8 cellular contexts compared by ENCODE assay signal in genomic region chr5:149268928-149269557, GRCh38. TPM values are rescaled to one million over a fixed set of nuclear protein-coding genes. Genes with fewer than 3 reads are reported as not detected.
DNase-seq lines count a peak whose midpoint lies in the region; ATAC-seq, FAIRE-seq and TF ChIP-seq lines count a peak whose summit lies in the region.

No MANE protein-coding gene starts in this region.

- peak; percentile 71 to 75 for TF ChIP-seq RAD21 in A549 (conservative IDR thresholded peaks at IDR 0.05 in 1 of 2, IDR thresholded peaks at IDR 0.05 in 1 of 2)

- H3K27me3 ChIP-seq in ovary, result no peaks in the 10 kb centered on the region

- H3K4me2 ChIP-seq in A549, result no peak overlapping the region

- H3K4me3 ChIP-seq in A549 (no peak overlapping the region), ovary (no peak overlapping the region)

- ATAC-seq in A549 (peak in 1 of 2 experiments; percentile 22; a peak in 2 of 6 replicates), esophagus mucosa (peak; percentile 49)

- peak; percentile 54 for FAIRE-seq in A549 (lab: Jason Lieb, UNC)

- POLR2A ChIA-PET in A549 (lab: Yijun Ruan, JAX) (no interaction called here), RWPE1 (lab: Yijun Ruan, JAX; ENCODE audit: low non-redundant PET) (no interaction called here)

- CTCF ChIA-PET in A549 (lab: Yijun Ruan, JAX), result interaction anchor here (0.5 to 3.6 kb wide), 42 partner anchors 10 to 616 kb away, joined by 3 to 31 read pairs (median 3); partner anchors contain the start of gene ABLIM3
- CTCF ChIA-PET in RWPE1 (lab: Yijun Ruan, JAX), result interaction anchor here (0.5 to 2.0 kb wide), 22 partner anchors 8 to 1338 kb away, joined by 3 to 8 read pairs (median 3); no protein-coding TSS in a partner anchor

- H3K9me3 ChIP-seq in A549 (peaks cover 7% of the 10 kb centered on the region), ovary (no peaks in the 10 kb centered on the region)

- H3K4me1 ChIP-seq in A549 (peaks cover 9% of the 10 kb centered on the region; the same call in 1 of the 3 replicates), ovary (ENCODE audit: insufficient read depth) (peaks cover 2% of the 10 kb centered on the region)

- WGBS in A549 (ENCODE audit: missing lambda C conversion rate), result 24% methylated on average over 6 of the region's 6 CpGs
- WGBS in ovary, 3 donors, result 41 to 53% (median 44%) methylated on average over 6 of the region's 6 CpGs

- DNase-seq in A549 (ENCODE audit: low read depth in 1 of 2, low spot score in 1 of 2) (peak; percentile 67 to 71), G401 (ENCODE audit: low spot score) (peak; percentile 81), HuH-7.5 (ENCODE audit: low spot score) (peak; percentile 56), RWPE1 (ENCODE audit: low spot score) (peak; percentile 79), ovary (no peak), NCI-H128 (lab: John Stamatoyannopoulos, UW; ENCODE audit: unreplicated experiment) (no peak)
- DNase-seq in activated effector memory CD4-positive, alpha-beta T cell treated with anti-CD3 and anti-CD28 coated beads, Interleukin-2, amount 50 U/mL, for 16 hours, result no peak

- TF ChIP-seq EP300 in A549 (IDR thresholded peaks at IDR 0.05) (no peak), ovary (IDR thresholded peaks at IDR 0.05) (no peak)

- intact Hi-C loops in ovary (cut with DNase I), result no loop called here

- no peaks in the 10 kb centered on the region for H3K36me3 ChIP-seq in ovary

- H3K27ac ChIP-seq in A549 (no peak overlapping the region), RWPE1 (no peak overlapping the region), ovary (no peak overlapping the region)

- in situ Hi-C loops in G401 (cut with HindIII; ENCODE audit: low sequenced_read_pairs), result no loop called here

- TF ChIP-seq CTCF in A549 (IDR thresholded peaks at IDR 0.05), result peak; percentile 82
- TF ChIP-seq CTCF in RWPE1 (conservative IDR thresholded peaks at IDR 0.05; ENCODE audit: low read depth), result peak; percentile 87
- peak in 2 of 3 donors; percentile 46 to 58 for TF ChIP-seq CTCF in ovary (IDR thresholded peaks at IDR 0.05)

- TF ChIP-seq POLR2A in A549 (IDR thresholded peaks at IDR 0.05; ENCODE audit: low read length) (no peak), ovary (IDR thresholded peaks at IDR 0.05) (no peak)

TF ChIP-seq in A549, 52 proteins besides CTCF, POLR2A, EP300 and RAD21:
- TF ChIP-seq HEYL (CRISPR knock-in tag; IDR thresholded peaks at IDR 0.05), result no peak
- no peak for TF ChIP-seq MYC (IDR thresholded peaks at IDR 0.05; ENCODE audit: borderline replicate concordance, low read length)
- TF ChIP-seq REST (IDR thresholded peaks at IDR 0.05), result no peak
- no peak for TF ChIP-seq FOXS1 (CRISPR knock-in tag; IDR thresholded peaks at IDR 0.05)
- peak; percentile 33; the same call in 1 of the 3 replicates for TF ChIP-seq SMC3 (IDR thresholded peaks at IDR 0.05)
- TF ChIP-seq MAZ (IDR thresholded peaks at IDR 0.05; ENCODE audit: borderline replicate concordance, low read depth, low read length), result no peak
- TF ChIP-seq HMGXB4 (CRISPR knock-in tag; IDR thresholded peaks at IDR 0.05; ENCODE audit: borderline replicate concordance), result no peak

RNA-seq across cellular contexts. Expression of gene AFAP1L1, which starts 2.6 kb away (rescaled TPM):
- polyA plus RNA-seq in A549 (2011; rRNA removed), result 1.5 and 2.4 TPM in 2 replicates
- 1.4 and 1.8 TPM in 2 replicates for polyA plus RNA-seq in A549 (2012; cell fraction: cytosol; rRNA removed)
- 1.1 and 1.6 TPM in 2 replicates for polyA plus RNA-seq in A549 (2012; cell fraction: nucleus; rRNA removed)
- polyA plus RNA-seq in A549 (2017; fragmentation: RNase III; extraction: RNeasy Plus Mini Kit Qiagen cat#74134 plus additional on column Dnase treatment), result 3.3 to 3.5 TPM (median 3.4 TPM) in 3 replicates
- polyA minus RNA-seq in A549 (2011; rRNA and poly(A)+ RNA removed), result 2.1 and 3.1 TPM in 2 replicates
- 0.12 and 0.14 TPM in 2 replicates for total RNA-seq in G401 (2014; rRNA removed; shearing (Covaris generic))
- total RNA-seq in esophagus mucosa, result 3.0 TPM
- 10 to 100 TPM in 3 of 7 donors, 1 to 10 TPM in 4; 3.2 to 15.9 (median 8.3) TPM for total RNA-seq in ovary
- 10 to 100 TPM in 1 of 2 donors, 1 to 10 TPM in 1; 7.8 to 17.8 TPM for polyA plus RNA-seq in ovary

Comparison
In these comparisons a context has a peak if more than half of its experiments do, and no peak if none do; other contexts are left out.
1. DNase-seq: peak in A549 (2 of 2), G401 (single experiment), HuH-7.5 (single experiment) and RWPE1 (single experiment); none in ovary (0 of 5), NCI-H128 (single experiment) and activated effector memory CD4-positive, alpha-beta T cell treated with anti-CD3 and anti-CD28 coated beads, Interleukin-2, amount 50 U/mL, for 16 hours (single experiment).
2. Peak in every context shown above with its lines, with median percentiles within 50 percentile points of each other: CTCF ChIP-seq.